In the genomic region with DNA sequence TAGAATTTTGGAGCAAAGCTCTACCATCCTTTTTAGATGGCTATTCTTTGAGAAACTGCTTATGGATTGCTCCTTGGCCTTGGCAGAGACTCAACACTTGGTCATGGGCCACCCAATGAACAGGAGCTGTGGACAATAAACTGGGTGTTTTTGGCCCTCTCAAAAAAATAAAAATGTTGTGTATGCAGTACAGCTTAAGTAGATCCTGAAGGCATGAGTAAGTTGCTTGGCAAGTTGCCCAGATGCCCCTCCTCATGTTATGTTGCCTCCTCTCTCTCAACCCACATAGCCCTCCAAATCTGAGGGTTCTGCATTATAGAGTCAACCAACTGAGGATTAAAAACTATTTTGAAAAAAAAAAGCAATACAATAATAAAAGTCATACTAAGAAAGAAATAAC, we compare ENCODE assay signal across 21 cellular contexts.
DNase-seq lines count a peak whose midpoint lies in the region; ATAC-seq and TF ChIP-seq lines count a peak whose summit lies in the region.
"Had no signal": no experiment of that assay in that cellular context is flagged by ENCODE, and none has a peak within 500 bp of the region (broad histone marks: within the 10 kb centered on the region; RNA-seq: fewer than 3 reads in every experiment).

No MANE protein-coding gene starts in this region.

- CTCF ChIA-PET in A673 (lab: Charles Lee) = interaction anchor here (0.6 kb wide), 1 partner anchor 67 kb away, joined by 3 read pairs; no protein-coding TSS in a partner anchor

- H3K4me1 ChIP-seq in adipocyte (ENCODE audit: control insufficient read depth, insufficient read depth, low read length) (peaks cover 25% of the 10 kb centered on the region), A673 (ENCODE audit: insufficient read depth, low read length, poor library complexity, severe bottlenecking) (no peaks in the 10 kb centered on the region), sigmoid colon (no peaks in the 10 kb centered on the region)
- H3K4me1 ChIP-seq: colonic mucosa, tibial artery had no signal

- H3K9me3 ChIP-seq in adipocyte (ENCODE audit: control insufficient read depth, low read length) (no peaks in the 10 kb centered on the region), A673 (ENCODE audit: low read depth, low read length, poor library complexity, severe bottlenecking) (no peaks in the 10 kb centered on the region), sigmoid colon (no peaks in the 10 kb centered on the region)
- H3K9me3 ChIP-seq: colonic mucosa, tibial artery had no signal

- POLR2A ChIA-PET in A673 (lab: Charles Lee; ENCODE audit: low non-redundant PET) = no interaction called here

- TF ChIP-seq CTCF in retinal pigment epithelial cell (conservative IDR thresholded peaks at IDR 0.05; ENCODE audit: low read depth, low read length) (no peak), A673 (conservative IDR thresholded peaks at IDR 0.05; ENCODE audit: low read depth, low read length) (no peak), sigmoid colon (IDR thresholded peaks at IDR 0.05) (no peak)

- no peaks in the 10 kb centered on the region for H3K36me3 ChIP-seq in adipocyte (ENCODE audit: control insufficient read depth, insufficient read depth, low read length, severe bottlenecking)
- no peaks in the 10 kb centered on the region for H3K36me3 ChIP-seq in A673 (ENCODE audit: insufficient read depth, low read length, poor library complexity, severe bottlenecking)
- H3K36me3 ChIP-seq in sigmoid colon = no peaks in the 10 kb centered on the region
- H3K36me3 ChIP-seq: colonic mucosa, tibial artery had no signal

- H3K27ac ChIP-seq in A673 (ENCODE audit: low read depth, low read length, poor library complexity, severe bottlenecking) = no peak overlapping the region
- H3K27ac ChIP-seq in sigmoid colon = no peak overlapping the region
- H3K27ac ChIP-seq: colonic mucosa, tibial artery had no signal

- no peak for ATAC-seq in HG02852 (IDR thresholded peaks at IDR 0.05; ENCODE audit: unreplicated experiment)
- ATAC-seq: left colon; Panc1; stimulated activated naive CD8-positive, alpha-beta T cell treated with anti-CD3 and anti-CD28 coated beads, Interleukin-15, Interleukin-2, amounts not matched to agents 100 U/mL and 50 U/mL, for 24 hours had no signal

- BruUV-seq in A673 (replicated peaks; lab: Mats Ljungman, UMichigan) = no TSS peak

- intact Hi-C loops in A673 (cut with micrococcal nuclease; ENCODE audit: unreplicated experiment) (no loop called here), sigmoid colon (cut with DNase I) (no loop called here)

- no peaks in the 10 kb centered on the region for H3K27me3 ChIP-seq in adipocyte (replicated peaks; ENCODE audit: control insufficient read depth, insufficient read depth, low read length)
- H3K27me3 ChIP-seq in A673 (replicated peaks; ENCODE audit: insufficient read depth, low read depth, low read length, poor library complexity) = no peaks in the 10 kb centered on the region
- no peaks in the 10 kb centered on the region for H3K27me3 ChIP-seq in sigmoid colon
- H3K27me3 ChIP-seq: colonic mucosa, tibial artery had no signal

- no peak for TF ChIP-seq POLR2A in sigmoid colon (IDR thresholded peaks at IDR 0.05)

- no peak overlapping the region for H3K9ac ChIP-seq in adipocyte (ENCODE audit: low read length)

- no peak overlapping the region for H3K4me3 ChIP-seq in adipocyte (ENCODE audit: low read length)
- no peak overlapping the region for H3K4me3 ChIP-seq in retinal pigment epithelial cell (ENCODE audit: low read length)
- no peak overlapping the region for H3K4me3 ChIP-seq in A673 (ENCODE audit: low read depth, low read length, poor library complexity, severe bottlenecking)
- no peak overlapping the region for H3K4me3 ChIP-seq in sigmoid colon
- H3K4me3 ChIP-seq: colonic mucosa, tibial artery had no signal

- TF ChIP-seq EP300 in sigmoid colon (IDR thresholded peaks at IDR 0.05) = no peak

- DNase-seq in DMS79 treated with DMSO at 0.1 percent for 48 hours (lab: John Stamatoyannopoulos, UW) (peak; percentile 7), DMS79 (lab: John Stamatoyannopoulos, UW) (no peak), NCI-H1105 (lab: John Stamatoyannopoulos, UW) (peak; percentile 22), adipocyte (ENCODE audit: low read depth) (peak; percentile 29), retinal pigment epithelial cell (ENCODE audit: low read depth) (peak; percentile 97), A673 (ENCODE audit: low spot score) (no peak), sigmoid colon (no peak)
- DNase-seq: colonic mucosa; left colon; mesenchymal stem cell; MM.1S; NCI-H1694; NCI-H2227 treated with DMSO at 0.1 percent for 48 hours; NK-92 treated with Interleukin-12 subunit alpha and Interleukin-12 subunit beta, amount 100 ng/mL, for 24 hours; nucleus accumbens; stimulated activated CD4-positive, alpha-beta T cell treated with anti-CD3 and anti-CD28 coated beads, Interleukin-4, amount 100 ng/mL, for 24 hours; stimulated activated naive CD8-positive, alpha-beta T cell treated with anti-CD3 and anti-CD28 coated beads, Interleukin-15, Interleukin-2, amounts not matched to agents 100 U/mL and 50 U/mL, for 24 hours; T-helper 2 cell; tibial artery had no signal

Comparison
In these comparisons a context has a peak if more than half of its experiments do, and no peak if none do; other contexts are left out.
1. DNase-seq: peak in DMS79 treated with DMSO at 0.1 percent for 48 hours (single experiment), NCI-H1105 (single experiment), adipocyte (single experiment) and retinal pigment epithelial cell (single experiment); none in DMS79 (single experiment), A673 (single experiment) and sigmoid colon (single experiment).